In the genomic region with DNA sequence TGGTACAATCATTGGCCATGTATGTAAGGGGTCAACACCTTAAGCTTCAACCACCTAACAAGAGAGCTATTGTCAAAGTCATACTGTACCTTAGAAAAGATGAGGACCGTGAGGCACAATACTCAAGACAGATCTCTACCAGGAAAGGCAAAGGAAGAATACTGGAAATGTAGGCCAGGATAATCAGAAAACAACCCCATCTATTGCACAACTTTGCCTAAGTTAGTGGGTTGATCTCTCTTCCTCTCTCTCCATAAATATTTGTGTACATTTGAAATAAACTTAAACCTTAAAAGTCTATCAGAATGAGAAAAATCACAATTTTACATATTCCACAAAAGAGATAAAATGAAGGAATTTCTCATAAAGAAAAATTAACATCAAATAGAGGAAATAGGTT, we compare ENCODE assay signal across 22 cellular contexts.
"Had no signal": no experiment of that assay in that cellular context is flagged by ENCODE, and none has a peak within 500 bp of the region (broad histone marks: within the 10 kb centered on the region; RNA-seq: fewer than 3 reads in every experiment).

No MANE protein-coding gene starts in this region.

- DNase-seq: effector CD4-positive, alpha-beta T cell; endodermal cell; gastrocnemius medialis; kidney; left cardiac atrium; left ventricle myocardium superior; mesendoderm; naive B cell; nephron progenitor cell; psoas muscle; retina; spleen; stimulated activated CD4-positive, alpha-beta T cell treated with anti-CD3 and anti-CD28 coated beads, Interleukin-15, amount 100 ng/mL, for 24 hours; stimulated activated CD4-positive, alpha-beta T cell treated with anti-CD3 and anti-CD28 coated beads, Interleukin-1b, Interleukin-23, amount 100 ng/mL, for 48 hours; stimulated activated CD4-positive, alpha-beta T cell treated with anti-CD3 and anti-CD28 coated beads, Interleukin-4, amount 100 ng/mL, for 4 hours; stimulated activated naive B cell treated with anti-CD40 and anti-IgM and Interleukin-4, amounts not matched to agents 10 μg/mL and 1 μg/mL and 100 μg/mL, for 72 hours; stimulated activated naive CD8-positive, alpha-beta T cell treated with anti-CD3 and anti-CD28 coated beads, Interleukin-15, amount 100 ng/mL, for 72 hours; substantia nigra; trophoblast cell had no signal

- H3K4me3 ChIP-seq: coronary artery, gastrocnemius medialis, lung, psoas muscle had no signal

- ATAC-seq: gastrocnemius medialis; left cardiac atrium; left ventricle myocardium superior; psoas muscle; sciatic nerve; stimulated activated naive B cell treated with anti-CD40 and anti-IgM and Interleukin-4, amounts not matched to agents 10 μg/mL and 1 μg/mL and 100 μg/mL, for 72 hours; stimulated activated naive CD8-positive, alpha-beta T cell treated with anti-CD3 and anti-CD28 coated beads, Interleukin-15, amount 100 ng/mL, for 72 hours had no signal

- H3K36me3 ChIP-seq: gastrocnemius medialis, spleen had no signal

- H3K9me3 ChIP-seq: gastrocnemius medialis, psoas muscle, spleen had no signal

- H3K27ac ChIP-seq: coronary artery, gastrocnemius medialis, psoas muscle had no signal

- H3K4me1 ChIP-seq: gastrocnemius medialis, psoas muscle, spleen had no signal

- H3K27me3 ChIP-seq: gastrocnemius medialis, spleen had no signal
